Comparison of ENCODE assay signal across 15 cellular contexts in the genomic region with DNA sequence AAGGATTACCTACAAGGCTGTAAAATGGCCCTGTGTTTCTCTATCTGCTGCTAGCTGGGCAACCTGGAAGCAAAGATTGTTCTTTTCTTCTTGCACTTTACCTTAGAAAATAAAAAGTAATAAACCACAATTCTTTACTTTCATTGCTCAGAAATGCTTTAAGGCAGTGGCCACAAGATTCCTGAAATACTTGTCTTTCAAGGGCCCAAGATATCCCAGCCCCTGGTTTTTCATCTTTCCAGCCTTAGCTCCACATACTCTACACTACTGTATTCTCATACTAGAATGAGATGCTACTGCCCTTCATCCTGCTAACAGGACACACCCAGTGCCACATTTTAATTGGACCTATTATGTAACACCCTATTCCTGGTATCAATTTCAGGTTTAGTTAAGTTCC.
DNase-seq lines count a peak whose midpoint lies in the region; ATAC-seq and TF ChIP-seq lines count a peak whose summit lies in the region.
"Had no signal": no experiment of that assay in that cellular context is flagged by ENCODE, and none has a peak within 500 bp of the region (broad histone marks: within the 10 kb centered on the region; RNA-seq: fewer than 3 reads in every experiment).

No MANE protein-coding gene starts in this region.

- no peaks in the 10 kb centered on the region for H3K4me1 Mint-ChIP-seq in activated naive CD8-positive, alpha-beta T cell treated with anti-CD3 and anti-CD28 coated beads for 36 hours
- H3K4me1 Mint-ChIP-seq: CD4-positive, alpha-beta memory T cell had no signal

- TF ChIP-seq POLR2A in erythroblast (IDR thresholded peaks at IDR 0.05; ENCODE audit: low read length) = no peak

- H3K4me3 Mint-ChIP-seq in activated naive CD8-positive, alpha-beta T cell treated with anti-CD3 and anti-CD28 coated beads for 36 hours = no peak overlapping the region
- H3K4me3 Mint-ChIP-seq: CD4-positive, alpha-beta memory T cell had no signal

- no peak for ATAC-seq in GM19455 (IDR thresholded peaks at IDR 0.05; ENCODE audit: unreplicated experiment)
- ATAC-seq: A549, HCT116 had no signal

- H3K27ac Mint-ChIP-seq in activated naive CD8-positive, alpha-beta T cell treated with anti-CD3 and anti-CD28 coated beads for 36 hours = no peak overlapping the region
- H3K27ac Mint-ChIP-seq: CD4-positive, alpha-beta memory T cell had no signal

- in situ Hi-C loops in G401 (cut with HindIII; ENCODE audit: low sequenced_read_pairs) = no loop called here

- DNase-seq in G401 (ENCODE audit: low spot score) (peak; percentile 60), astrocyte of the hippocampus (ENCODE audit: low read depth, low spot score) (peak; percentile 67), renal cortical epithelial cell (ENCODE audit: low read depth) (peak; percentile 4), erythroblast (lab: John Stamatoyannopoulos, UW) (no peak)
- no peak for DNase-seq in activated naive CD8-positive, alpha-beta T cell treated with anti-CD3 and anti-CD28 coated beads for 36 hours
- DNase-seq: 8988T; Calu3; CD4-positive, alpha-beta memory T cell; COR-L47; DMS79 treated with DMSO at 0.1 percent for 48 hours; GM23248; H7 had no signal

- no peaks in the 10 kb centered on the region for H3K9me3 Mint-ChIP-seq in activated naive CD8-positive, alpha-beta T cell treated with anti-CD3 and anti-CD28 coated beads for 36 hours

- H3K36me3 Mint-ChIP-seq in activated naive CD8-positive, alpha-beta T cell treated with anti-CD3 and anti-CD28 coated beads for 36 hours = no peaks in the 10 kb centered on the region
- H3K36me3 Mint-ChIP-seq: CD4-positive, alpha-beta memory T cell had no signal

- peaks cover 8% of the 10 kb centered on the region for H3K27me3 Mint-ChIP-seq in activated naive CD8-positive, alpha-beta T cell treated with anti-CD3 and anti-CD28 coated beads for 36 hours

Comparison
In these comparisons a context has a peak if more than half of its experiments do, and no peak if none do; other contexts are left out.
1. DNase-seq: peak in G401 (single experiment), astrocyte of the hippocampus (single experiment) and renal cortical epithelial cell (single experiment); none in activated naive CD8-positive, alpha-beta T cell treated with anti-CD3 and anti-CD28 coated beads for 36 hours (single experiment) and erythroblast (0 of 2).